Comparison of ENCODE assay signal across 35 cellular contexts in the genomic region with DNA sequence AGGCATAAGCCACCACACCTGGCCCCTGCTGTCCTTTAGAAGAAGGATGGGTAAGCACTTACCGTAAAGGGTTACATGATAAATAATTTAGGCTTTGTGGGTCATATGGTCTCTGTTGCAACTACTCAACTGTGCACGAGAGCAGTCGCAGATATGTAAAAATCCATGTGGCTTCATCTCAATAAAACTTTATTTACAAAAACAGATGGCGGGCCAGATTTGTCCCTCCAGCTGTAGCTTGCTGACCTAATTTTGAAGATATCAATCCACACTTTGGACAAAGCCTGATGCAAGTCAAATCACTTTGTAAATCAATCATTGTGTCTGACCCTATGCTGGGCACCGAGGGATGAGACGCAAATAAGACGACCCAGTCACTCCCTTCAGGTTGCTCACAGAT. TPM values are rescaled to one million over a fixed set of nuclear protein-coding genes. Genes with fewer than 3 reads are reported as not detected.
"Had no signal": no experiment of that assay in that cellular context is flagged by ENCODE, and none has a peak within 500 bp of the region (broad histone marks: within the 10 kb centered on the region; RNA-seq: fewer than 3 reads in every experiment).

No MANE protein-coding gene starts in this region.

- ATAC-seq: activated CD4-positive, alpha-beta T cell treated with anti-CD3 and anti-CD28 coated beads for 36 hours; activated CD8-positive, alpha-beta memory T cell treated with anti-CD3 and anti-CD28 coated beads, Interleukin-2, amount 10 ng/mL, durations not matched to agents 7 days and 5 days; activated CD8-positive, alpha-beta T cell treated with anti-CD3 and anti-CD28 coated beads, Interleukin-2, amount 10 ng/mL, durations not matched to agents 7 days and 5 days; activated naive CD8-positive, alpha-beta T cell treated with anti-CD3 and anti-CD28 coated beads, Interleukin-2, amount 50 U/mL, for 24 hours; body of pancreas; gastrocnemius medialis; T-helper 17 cell had no signal

- H3K4me3 ChIP-seq: adrenal gland, body of pancreas, colonic mucosa, gastrocnemius medialis, heart left ventricle had no signal

- H3K9me3 ChIP-seq: adrenal gland, body of pancreas, colonic mucosa, gastrocnemius medialis, heart left ventricle had no signal

- H3K4me1 ChIP-seq: adrenal gland, body of pancreas, colonic mucosa, gastrocnemius medialis had no signal

- H3K27me3 ChIP-seq: adrenal gland, body of pancreas, colonic mucosa, gastrocnemius medialis, heart left ventricle had no signal

- H3K36me3 ChIP-seq: adrenal gland, colonic mucosa, gastrocnemius medialis, heart left ventricle had no signal

- DNase-seq: activated CD4-positive, alpha-beta memory T cell treated with anti-CD3 and anti-CD28 coated beads for 36 hours; activated CD4-positive, alpha-beta T cell treated with anti-CD3 and anti-CD28 coated beads for 36 hours; activated CD4-positive, alpha-beta T cell treated with anti-CD3 and anti-CD28 coated beads, Interleukin-2, amount 10 ng/mL, durations not matched to agents 24 days and 14 days; activated CD4-positive, CD25-positive, alpha-beta regulatory T cell; activated CD4-positive, CD25-positive, alpha-beta regulatory T cell treated with anti-CD3 and anti-CD28 coated beads, Interleukin-2, amount 50 U/mL, for 72 hours; activated CD8-positive, alpha-beta memory T cell treated with anti-CD3 and anti-CD28 coated beads, Interleukin-2, amount 10 ng/mL, durations not matched to agents 7 days and 5 days; activated CD8-positive, alpha-beta memory T cell treated with anti-CD3 and anti-CD28 coated beads, Interleukin-2, amount 50 U/mL, for 4 hours; activated CD8-positive, alpha-beta T cell treated with anti-CD3 and anti-CD28 coated beads, Interleukin-2, amount 10 ng/mL, durations not matched to agents 7 days and 5 days; activated effector memory CD4-positive, alpha-beta T cell treated with anti-CD3 and anti-CD28 coated beads, Interleukin-2, amount 50 U/mL, for 16 hours; activated naive CD4-positive, alpha-beta T cell treated with anti-CD3 and anti-CD28 coated beads for 36 hours; activated naive CD8-positive, alpha-beta T cell treated with anti-CD3 and anti-CD28 coated beads for 36 hours; activated naive CD8-positive, alpha-beta T cell treated with anti-CD3 and anti-CD28 coated beads, Interleukin-2, amount 50 U/mL, for 24 hours; activated T-cell treated with anti-CD3 and anti-CD28 coated beads, Interleukin-2, amount 50 U/mL, for 1 hour; activated T-cell treated with anti-CD3 and anti-CD28 coated beads, Interleukin-2, amount 50 U/mL, for 48 hours; amygdala; body of pancreas; central memory CD4-positive, alpha-beta T cell; cerebellar nuclear complex; colonic mucosa; effector CD8-positive, alpha-beta T cell; foreskin fibroblast; gastrocnemius medialis; glutamatergic neuron; T-helper 1 cell; T-helper 17 cell; T1000 had no signal

- H3K27ac ChIP-seq: adrenal gland, body of pancreas, colonic mucosa, epithelial cell of prostate, gastrocnemius medialis, heart left ventricle had no signal

- FAIRE-seq: endometrium, endothelial cell of umbilical vein had no signal

RNA-seq across cellular contexts. Expression of gene TEKT5, which starts 12.1 kb away (rescaled TPM):
- total RNA-seq: activated CD4-positive, alpha-beta T cell treated with anti-CD3 and anti-CD28 coated beads, Interleukin-2, amount 10 ng/mL, durations not matched to agents 24 days and 14 days; activated CD8-positive, alpha-beta memory T cell treated with anti-CD3 and anti-CD28 coated beads for 36 hours; activated CD8-positive, alpha-beta T cell treated with anti-CD3 and anti-CD28 coated beads, Interleukin-2, amount 10 ng/mL, durations not matched to agents 7 days and 5 days; activated naive CD8-positive, alpha-beta T cell treated with anti-CD3 and anti-CD28 coated beads for 36 hours; activated T-helper 1 cell treated with anti-CD3 and anti-CD28 coated beads, Interleukin-12 subunit alpha, Interleukin-12 subunit beta, Interleukin-2, Interleukin-4 antibody, amounts not matched to agents 30 ng/mL and 10 ng/mL and 1 ng/mL, durations not matched to agents 14 hours and 24 hours and 36 hours; activated T-helper 2 cell treated with anti-CD3 and anti-CD28 coated beads, Interferon-gamma antibody, Interleukin-2, Interleukin-4, amounts not matched to agents 10 μg/mL and 5 μg/mL and 100 μg/mL, durations not matched to agents 14 hours and 24 hours and 36 hours; body of pancreas; dermis microvascular lymphatic vessel endothelial cell; endothelial cell of umbilical vein; gastrocnemius medialis; T-helper 17 cell had no signal
- polyA plus RNA-seq: endothelial cell of umbilical vein, heart left ventricle had no signal
